9 cellular contexts compared by ENCODE assay signal in the genomic region with DNA sequence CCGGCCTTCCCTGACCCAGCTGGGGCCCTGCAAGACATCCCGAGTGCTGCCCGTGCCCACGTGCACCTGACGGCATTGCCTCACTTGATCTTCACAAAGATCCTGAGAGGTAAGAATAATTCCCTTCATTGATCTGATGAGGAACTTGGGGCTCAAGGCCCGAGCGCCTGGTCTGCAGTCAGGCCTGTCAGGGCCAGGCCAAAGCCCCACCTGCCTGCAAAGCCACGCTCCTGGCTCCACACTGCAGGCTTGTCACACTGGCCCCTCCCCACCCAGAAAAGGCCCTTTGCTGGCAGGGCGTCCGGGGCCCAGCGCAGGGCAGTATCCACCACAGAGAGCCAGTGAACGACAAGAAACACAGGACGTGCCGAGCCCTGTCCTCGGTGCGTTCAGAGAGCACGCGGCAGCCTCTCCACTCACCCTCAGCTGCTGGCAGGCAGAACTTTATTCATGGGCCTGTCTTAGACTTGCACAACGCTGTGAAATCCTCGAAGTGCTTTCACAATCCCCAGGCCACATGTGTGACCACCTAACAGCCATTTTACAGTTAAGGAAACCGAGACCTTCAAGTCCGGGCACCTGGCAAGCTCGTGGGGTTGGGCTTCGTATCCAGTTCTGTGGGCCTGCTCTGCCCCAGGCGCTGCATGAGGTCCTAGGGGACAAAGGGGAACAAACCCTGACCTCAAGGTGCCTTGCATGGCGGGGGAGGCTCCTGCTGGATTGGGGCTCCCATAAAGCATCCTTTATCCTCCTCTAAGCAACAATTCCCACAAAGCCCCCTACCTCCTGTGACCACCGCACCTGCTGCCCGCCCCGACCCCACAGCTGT. TPM values are rescaled to one million over a fixed set of nuclear protein-coding genes. Genes with fewer than 3 reads are reported as not detected.
DNase-seq lines count a peak whose midpoint lies in the region; ATAC-seq and TF ChIP-seq lines count a peak whose summit lies in the region.
"Had no signal": no experiment of that assay in that cellular context is flagged by ENCODE, and none has a peak within 500 bp of the region (broad histone marks: within the 10 kb centered on the region; RNA-seq: fewer than 3 reads in every experiment).

No MANE protein-coding gene starts in this region.

- H3K27me3 Mint-ChIP-seq in stimulated activated naive CD8-positive, alpha-beta T cell treated with anti-CD3 and anti-CD28 coated beads, Interleukin-15, Interleukin-2, amounts not matched to agents 100 ng/mL and 50 ng/mL, for 24 hours = no peaks in the 10 kb centered on the region
- H3K27me3 Mint-ChIP-seq in naive thymus-derived CD4-positive, alpha-beta T cell = no peaks in the 10 kb centered on the region
- no peaks in the 10 kb centered on the region for H3K27me3 Mint-ChIP-seq in T-cell
- no peaks in the 10 kb centered on the region for H3K27me3 Mint-ChIP-seq in naive thymus-derived CD8-positive, alpha-beta T cell

- H3K27me3 ChIP-seq in esophagus muscularis mucosa = no peaks in the 10 kb centered on the region
- H3K27me3 ChIP-seq in naive thymus-derived CD4-positive, alpha-beta T cell (ENCODE audit: control insufficient read depth in 2 of 2, insufficient read depth in 2 of 2, low read length in 2 of 2) = no peaks in the 10 kb centered on the region

- H3K27ac ChIP-seq in esophagus muscularis mucosa (replicated peaks in 1 of 4) = peak overlapping the region; percentile 25 to 80 (median 54)
- no peak overlapping the region for H3K27ac ChIP-seq in naive thymus-derived CD4-positive, alpha-beta T cell (ENCODE audit: low read depth, low read length)

- POLR2A ChIA-PET in naive thymus-derived CD4-positive, alpha-beta T cell (lab: Charles Lee) = no interaction called here
- POLR2A ChIA-PET in T-cell (lab: Charles Lee) = no interaction called here
- POLR2A ChIA-PET in naive thymus-derived CD8-positive, alpha-beta T cell (lab: Charles Lee) = no interaction called here

- intact Hi-C loops in esophagus muscularis mucosa (cut with DNase I) = no loop called here
- intact Hi-C loops in naive thymus-derived CD4-positive, alpha-beta T cell (cut with micrococcal nuclease) = no loop called here

- no peaks in the 10 kb centered on the region for H3K36me3 ChIP-seq in esophagus muscularis mucosa
- H3K36me3 ChIP-seq in naive thymus-derived CD4-positive, alpha-beta T cell (ENCODE audit: control insufficient read depth in 2 of 3, insufficient read depth in 3 of 3, low read length in 3 of 3) = no peaks in the 10 kb centered on the region

- H3K36me3 Mint-ChIP-seq in stimulated activated naive CD8-positive, alpha-beta T cell treated with anti-CD3 and anti-CD28 coated beads, Interleukin-15, Interleukin-2, amounts not matched to agents 100 ng/mL and 50 ng/mL, for 24 hours (ENCODE audit: low read depth) = no peaks in the 10 kb centered on the region
- no peaks in the 10 kb centered on the region for H3K36me3 Mint-ChIP-seq in naive thymus-derived CD4-positive, alpha-beta T cell
- H3K36me3 Mint-ChIP-seq in T-cell = peaks cover 6% of the 10 kb centered on the region
- H3K36me3 Mint-ChIP-seq in naive thymus-derived CD8-positive, alpha-beta T cell = no peaks in the 10 kb centered on the region

- H3K27ac Mint-ChIP-seq in stimulated activated naive CD8-positive, alpha-beta T cell treated with anti-CD3 and anti-CD28 coated beads, Interleukin-15, Interleukin-2, amounts not matched to agents 100 ng/mL and 50 ng/mL, for 24 hours = peak overlapping the region; percentile 67
- peak overlapping the region in 1 of 9 donors; percentile 20 for H3K27ac Mint-ChIP-seq in naive thymus-derived CD4-positive, alpha-beta T cell
- H3K27ac Mint-ChIP-seq in T-cell = no peak overlapping the region
- peak overlapping the region in 3 of 10 donors; percentile 42 to 75 (median 60) for H3K27ac Mint-ChIP-seq in naive thymus-derived CD8-positive, alpha-beta T cell

- peaks cover 3 to 52% (median 38%) of the 10 kb centered on the region in 4 donors for H3K4me1 ChIP-seq in esophagus muscularis mucosa
- H3K4me1 ChIP-seq in naive thymus-derived CD4-positive, alpha-beta T cell (ENCODE audit: control insufficient read depth in 2 of 2, insufficient read depth in 2 of 2, low read length in 2 of 2) = no peaks in the 10 kb centered on the region

- no peaks in the 10 kb centered on the region for H3K9me3 ChIP-seq in esophagus muscularis mucosa
- H3K9me3 ChIP-seq in naive thymus-derived CD4-positive, alpha-beta T cell (ENCODE audit: control insufficient read depth in 2 of 3, low read length in 3 of 3) = no peaks in the 10 kb centered on the region

- TF ChIP-seq EP300 in esophagus muscularis mucosa (IDR thresholded peaks at IDR 0.05) = no peak

- no peaks in the 10 kb centered on the region for H3K9me3 Mint-ChIP-seq in stimulated activated naive CD8-positive, alpha-beta T cell treated with anti-CD3 and anti-CD28 coated beads, Interleukin-15, Interleukin-2, amounts not matched to agents 100 ng/mL and 50 ng/mL, for 24 hours
- no peaks in the 10 kb centered on the region for H3K9me3 Mint-ChIP-seq in naive thymus-derived CD4-positive, alpha-beta T cell
- no peaks in the 10 kb centered on the region for H3K9me3 Mint-ChIP-seq in T-cell
- H3K9me3 Mint-ChIP-seq in naive thymus-derived CD8-positive, alpha-beta T cell = no peaks in the 10 kb centered on the region

- TF ChIP-seq POLR2A in esophagus muscularis mucosa (IDR thresholded peaks at IDR 0.05; ENCODE audit: low read depth) = no peak

- ATAC-seq in stimulated activated naive CD8-positive, alpha-beta T cell treated with anti-CD3 and anti-CD28 coated beads, Interleukin-15, Interleukin-2, amounts not matched to agents 100 U/mL and 50 U/mL, for 24 hours = no peak
- ATAC-seq in naive thymus-derived CD4-positive, alpha-beta T cell = peak; percentile 65
- ATAC-seq in T-cell (replicated peaks in 1 of 4) = no peak
- no peak for ATAC-seq in GM21515 (IDR thresholded peaks at IDR 0.05; ENCODE audit: unreplicated experiment)
- no peak for ATAC-seq in naive thymus-derived CD8-positive, alpha-beta T cell
- ATAC-seq in HG02610 (IDR thresholded peaks at IDR 0.05; ENCODE audit: unreplicated experiment) = no peak

- H3K4me3 ChIP-seq in esophagus muscularis mucosa = no peak overlapping the region
- H3K4me3 ChIP-seq in naive thymus-derived CD4-positive, alpha-beta T cell (ENCODE audit: low read length) = no peak overlapping the region

- no peak for DNase-seq in stimulated activated naive CD8-positive, alpha-beta T cell treated with anti-CD3 and anti-CD28 coated beads, Interleukin-15, Interleukin-2, amounts not matched to agents 100 U/mL and 50 U/mL, for 24 hours
- DNase-seq in esophagus muscularis mucosa (ENCODE audit: extremely low spot score) = no peak
- DNase-seq in naive thymus-derived CD4-positive, alpha-beta T cell = no peak
- no peak for DNase-seq in T-cell
- no peak for DNase-seq in naive thymus-derived CD8-positive, alpha-beta T cell
- DNase-seq: stimulated activated CD4-positive, alpha-beta T cell treated with anti-CD3 and anti-CD28 coated beads, Interleukin-4, amount 100 ng/mL, for 1 hour had no signal

- no peak overlapping the region for H3K4me3 Mint-ChIP-seq in stimulated activated naive CD8-positive, alpha-beta T cell treated with anti-CD3 and anti-CD28 coated beads, Interleukin-15, Interleukin-2, amounts not matched to agents 100 ng/mL and 50 ng/mL, for 24 hours
- H3K4me3 Mint-ChIP-seq in naive thymus-derived CD4-positive, alpha-beta T cell = no peak overlapping the region
- no peak overlapping the region for H3K4me3 Mint-ChIP-seq in T-cell
- H3K4me3 Mint-ChIP-seq in naive thymus-derived CD8-positive, alpha-beta T cell = no peak overlapping the region

- WGBS in esophagus muscularis mucosa = 88% methylated on average over 17 of the region's 29 CpGs

- no peak for TF ChIP-seq CTCF in esophagus muscularis mucosa (IDR thresholded peaks at IDR 0.05)

- H3K4me1 Mint-ChIP-seq in stimulated activated naive CD8-positive, alpha-beta T cell treated with anti-CD3 and anti-CD28 coated beads, Interleukin-15, Interleukin-2, amounts not matched to agents 100 ng/mL and 50 ng/mL, for 24 hours (ENCODE audit: low read depth) = peaks cover 38% of the 10 kb centered on the region
- peaks cover 2 to 44% (median 26%) of the 10 kb centered on the region in 7 donors for H3K4me1 Mint-ChIP-seq in naive thymus-derived CD4-positive, alpha-beta T cell
- peaks cover 17 to 37% (median 21%) of the 10 kb centered on the region in 3 donors for H3K4me1 Mint-ChIP-seq in T-cell
- H3K4me1 Mint-ChIP-seq in naive thymus-derived CD8-positive, alpha-beta T cell = peaks cover 18 to 68% (median 47%) of the 10 kb centered on the region in 4 donors

- CTCF ChIA-PET in naive thymus-derived CD4-positive, alpha-beta T cell (lab: Charles Lee) = no interaction called here
- CTCF ChIA-PET in T-cell (lab: Charles Lee) = no interaction called here

RNA-seq across cellular contexts. Expression of gene KIAA0930, which starts 14.7 kb away (rescaled TPM):
- total RNA-seq in esophagus muscularis mucosa (10 to 100 TPM; 31.6 to 67.1 (median 46.8) TPM), T-cell (10 to 100 TPM; 21.2 to 40.2 (median 30.8) TPM)
- 10 to 100 TPM; 13.2 to 58.2 (median 27.9) TPM for total RNA-seq in naive thymus-derived CD4-positive, alpha-beta T cell
- polyA plus RNA-seq in naive thymus-derived CD4-positive, alpha-beta T cell = 1 to 10 TPM; 2.3 to 2.5 TPM
- 10 to 100 TPM; 28.5 to 29.1 TPM for total RNA-seq in naive thymus-derived CD8-positive, alpha-beta T cell
- polyA plus RNA-seq in naive thymus-derived CD8-positive, alpha-beta T cell = 1 to 10 TPM in 2 of 3 donors, under 1 TPM in 1; 0.87 to 2.9 (median 2.6) TPM

RNA-seq across cellular contexts. Expression of gene UPK3A, which starts 58.8 kb away (rescaled TPM):
- total RNA-seq in esophagus muscularis mucosa (not detected), T-cell (not detected)
- under 1 TPM in 1 of 5 experiments, not detected in 4; 0.61 TPM for total RNA-seq in naive thymus-derived CD4-positive, alpha-beta T cell
- under 1 TPM in 1 of 2 donors, not detected in 1; 0.25 TPM for polyA plus RNA-seq in naive thymus-derived CD4-positive, alpha-beta T cell
- not detected for total RNA-seq in naive thymus-derived CD8-positive, alpha-beta T cell
- polyA plus RNA-seq in naive thymus-derived CD8-positive, alpha-beta T cell = not detected
